Comparison of ENCODE assay signal across 9 cellular contexts in the genomic region with DNA sequence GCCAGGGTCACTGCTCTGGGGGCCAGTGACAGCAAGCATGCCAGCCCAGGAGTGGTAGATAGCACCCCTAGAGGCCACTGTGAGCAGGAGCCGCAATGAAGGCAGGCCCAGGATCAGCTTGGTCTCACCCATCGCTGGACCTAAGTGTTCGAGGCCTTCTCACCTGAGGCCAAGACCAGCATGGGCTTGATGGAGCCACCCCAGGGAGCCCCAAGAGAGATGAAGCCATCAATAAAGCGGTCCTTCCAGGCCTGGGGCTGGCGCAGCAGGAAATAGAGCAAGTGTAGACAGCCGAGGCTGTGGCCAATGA. TPM values are rescaled to one million over a fixed set of nuclear protein-coding genes. Genes with fewer than 3 reads are reported as not detected.
DNase-seq lines count a peak whose midpoint lies in the region; TF ChIP-seq lines count a peak whose summit lies in the region.
"Had no signal": no experiment of that assay in that cellular context is flagged by ENCODE, and none has a peak within 500 bp of the region (broad histone marks: within the 10 kb centered on the region; RNA-seq: fewer than 3 reads in every experiment).

No MANE protein-coding gene starts in this region.

- H3K27ac Mint-ChIP-seq in neural progenitor cell, result no peak overlapping the region

- H3K4me3 ChIP-seq in WERI-Rb-1 (ENCODE audit: low read depth, low read length) (no peak overlapping the region), epithelial cell of proximal tubule (ENCODE audit: low read depth, low read length) (no peak overlapping the region), neural progenitor cell (no peak overlapping the region)
- H3K4me3 ChIP-seq: ovary had no signal

- H3K27me3 ChIP-seq in WERI-Rb-1 (ENCODE audit: insufficient read depth, low read depth, severe bottlenecking) (no peaks in the 10 kb centered on the region), neural progenitor cell (no peaks in the 10 kb centered on the region)
- H3K27me3 ChIP-seq: ovary had no signal

- H3K4me3 Mint-ChIP-seq in neural progenitor cell, result no peak overlapping the region

- no peaks in the 10 kb centered on the region for H3K9me3 ChIP-seq in WERI-Rb-1 (ENCODE audit: severe bottlenecking)
- no peaks in the 10 kb centered on the region for H3K9me3 ChIP-seq in neural progenitor cell (ENCODE audit: low read depth)
- H3K9me3 ChIP-seq: ovary had no signal

- no peak overlapping the region for H3K4me2 ChIP-seq in neural progenitor cell

- peaks cover 17% of the 10 kb centered on the region for H3K4me1 ChIP-seq in neural progenitor cell

- intact Hi-C loops in posterior vena cava (cut with DNase I), result no loop called here

- H4K20me1 ChIP-seq in neural progenitor cell (ENCODE audit: low read depth), result peaks cover 39% of the 10 kb centered on the region

- H3K9ac ChIP-seq in neural progenitor cell, result no peak overlapping the region

- peaks cover 1% of the 10 kb centered on the region for H3K36me3 Mint-ChIP-seq in neural progenitor cell

- TF ChIP-seq CTCF in WERI-Rb-1 (IDR thresholded peaks at IDR 0.05; ENCODE audit: low read depth, low read length) (peak; percentile 94), epithelial cell of proximal tubule (conservative IDR thresholded peaks at IDR 0.05; ENCODE audit: low read depth, low read length) (peak; percentile 76), neural progenitor cell (IDR thresholded peaks at IDR 0.05) (peak; percentile 76)

- H2AFZ ChIP-seq in neural progenitor cell (replicated peaks), result no peak overlapping the region

- H3K79me2 ChIP-seq in neural progenitor cell (ENCODE audit: low read depth), result peaks cover 5% of the 10 kb centered on the region

- DNase-seq in EL (peak; percentile 48), HPDE6-E6E7 (ENCODE audit: extremely low spot score) (peak; percentile 43), WERI-Rb-1 (peak; percentile 58), epithelial cell of proximal tubule (ENCODE audit: low read depth) (no peak), neural progenitor cell (ENCODE audit: low spot score) (peak; percentile 73), posterior vena cava (ENCODE audit: low spot score) (no peak), NCI-H1092 treated with DMSO at 0.1 percent for 48 hours (lab: John Stamatoyannopoulos, UW) (no peak), NCI-H1105 treated with DMSO at 0.1 percent for 48 hours (lab: John Stamatoyannopoulos, UW) (no peak)

- H3K9me3 Mint-ChIP-seq in neural progenitor cell, result no peaks in the 10 kb centered on the region

- H3K36me3 ChIP-seq in WERI-Rb-1 (peaks cover 7% of the 10 kb centered on the region), neural progenitor cell (no peaks in the 10 kb centered on the region)
- H3K36me3 ChIP-seq: ovary had no signal

- H3K27me3 Mint-ChIP-seq in neural progenitor cell (ENCODE audit: insufficient read depth, low read depth), result peaks cover 5% of the 10 kb centered on the region

- peaks cover 36% of the 10 kb centered on the region for H3F3A ChIP-seq in neural progenitor cell (ENCODE audit: low read depth)

- peaks cover 24% of the 10 kb centered on the region for H3K4me1 Mint-ChIP-seq in neural progenitor cell

- H3K27ac ChIP-seq in WERI-Rb-1 (no peak overlapping the region), neural progenitor cell (no peak overlapping the region)
- H3K27ac ChIP-seq: ovary had no signal

RNA-seq across cellular contexts. Expression of a gene that starts 1.8 kb away (rescaled TPM):
- total RNA-seq in epithelial cell of proximal tubule (7.5 TPM in 2 replicates), neural progenitor cell (ENCODE audit: low replicate concordance) (1.5 and 4.9 TPM in 2 replicates), posterior vena cava (10 to 100 TPM; 19.2 to 29.8 TPM)

RNA-seq across cellular contexts. Expression of a gene that starts 5.5 kb away (rescaled TPM):
- total RNA-seq in epithelial cell of proximal tubule (54.1 and 58.1 TPM in 2 replicates), neural progenitor cell (ENCODE audit: low replicate concordance) (1.2 and 4.4 TPM in 2 replicates), posterior vena cava (10 to 100 TPM; 30.4 to 31.8 TPM)

RNA-seq across cellular contexts. Expression of a gene that starts 10.5 kb away (rescaled TPM):
- total RNA-seq in epithelial cell of proximal tubule, result 1.6 and 2.1 TPM in 2 replicates
- 0.40 and 0.45 TPM in 2 replicates for total RNA-seq in neural progenitor cell (ENCODE audit: low replicate concordance)
- 1 to 10 TPM; 1.1 to 1.2 TPM for total RNA-seq in posterior vena cava

RNA-seq across cellular contexts. Expression of a gene that starts 26.3 kb away (rescaled TPM):
- total RNA-seq in epithelial cell of proximal tubule, result 46.8 and 50.7 TPM in 2 replicates
- 8.8 and 21.1 TPM in 2 replicates for total RNA-seq in neural progenitor cell (ENCODE audit: low replicate concordance)
- 10 to 100 TPM; 82.6 to 90.1 TPM for total RNA-seq in posterior vena cava

RNA-seq across cellular contexts. Expression of a gene that starts 38.1 kb away (rescaled TPM):
- total RNA-seq in epithelial cell of proximal tubule, result not detected in 2 replicates
- 0.19 TPM in 1 of 2 replicates, not detected in the other for total RNA-seq in neural progenitor cell (ENCODE audit: low replicate concordance)
- not detected for total RNA-seq in posterior vena cava

Comparison
In these comparisons a context has a peak if more than half of its experiments do, and no peak if none do; other contexts are left out.
1. DNase-seq: peak in EL (single experiment), HPDE6-E6E7 (single experiment), WERI-Rb-1 (single experiment) and neural progenitor cell (single experiment); none in epithelial cell of proximal tubule (single experiment), posterior vena cava (single experiment), NCI-H1092 treated with DMSO at 0.1 percent for 48 hours (single experiment) and NCI-H1105 treated with DMSO at 0.1 percent for 48 hours (single experiment).
2. Peak in every context shown above with its lines, with median percentiles within 50 percentile points of each other: CTCF ChIP-seq.